18 cellular contexts compared by ENCODE assay signal in the genomic region with DNA sequence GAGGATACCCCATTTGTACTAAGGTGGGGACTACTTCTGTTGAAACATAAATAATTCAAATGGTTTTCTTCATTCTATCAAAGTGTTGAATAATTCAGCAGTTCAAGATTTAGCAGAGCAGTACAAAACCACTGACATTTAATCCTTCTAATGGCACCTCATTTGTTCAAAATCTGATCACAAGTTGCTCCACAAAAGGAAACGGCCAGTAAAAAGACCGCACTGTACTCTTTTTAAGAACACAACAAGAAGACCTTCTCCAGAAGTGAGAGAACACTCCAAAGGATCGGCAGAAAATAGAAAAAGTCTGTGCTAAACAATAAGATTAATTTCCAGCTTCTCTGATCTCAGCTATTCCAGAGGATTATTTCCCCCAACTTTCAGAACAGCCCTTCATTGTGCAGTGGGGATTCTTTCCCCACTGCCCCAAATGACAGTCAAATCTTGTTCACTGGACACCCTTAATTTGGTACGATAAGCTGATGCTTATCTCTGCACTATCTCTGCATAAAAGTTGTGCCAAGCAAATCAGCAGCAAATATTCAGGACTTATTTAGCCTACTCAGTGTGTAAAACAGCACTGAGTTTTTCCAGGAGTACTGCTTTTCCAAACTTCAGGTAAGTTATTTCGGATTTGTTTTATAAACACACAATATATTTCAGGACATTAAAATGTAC. TPM values are rescaled to one million over a fixed set of nuclear protein-coding genes. Genes with fewer than 3 reads are reported as not detected.
DNase-seq lines count a peak whose midpoint lies in the region; ATAC-seq, FAIRE-seq and TF ChIP-seq lines count a peak whose summit lies in the region.
"Had no signal": no experiment of that assay in that cellular context is flagged by ENCODE, and none has a peak within 500 bp of the region (broad histone marks: within the 10 kb centered on the region; RNA-seq: fewer than 3 reads in every experiment).

No MANE protein-coding gene starts in this region.

- H3K27me3 ChIP-seq in BLaER1 treated with 17β-estradiol and CSF1 and Interleukin-3, amounts not matched to agents 10 nM and 100 nM, result no peaks in the 10 kb centered on the region
- no peaks in the 10 kb centered on the region for H3K27me3 ChIP-seq in CD8-positive, alpha-beta memory T cell (ENCODE audit: insufficient read depth, low read length, poor library complexity, severe bottlenecking)
- H3K27me3 ChIP-seq: left lung, SJCRH30 had no signal

- no peak overlapping the region; a peak in 1 of 22 replicates for H3K27ac ChIP-seq in BLaER1 treated with 17β-estradiol and CSF1 and Interleukin-3, amounts not matched to agents 10 nM and 100 nM
- H3K27ac ChIP-seq in CD8-positive, alpha-beta memory T cell (ENCODE audit: low read depth, low read length), result no peak overlapping the region
- H3K27ac ChIP-seq: GM23248, left lung, SJCRH30 had no signal

- H3K9ac ChIP-seq in BLaER1 treated with 17β-estradiol and CSF1 and Interleukin-3, amounts not matched to agents 10 nM and 100 nM, result peak overlapping the region in 2 of 11 experiments; percentile 6 to 38; a peak in 1 of 22 replicates
- H3K9ac ChIP-seq: GM23248 had no signal

- no peaks in the 10 kb centered on the region for H3K9me3 ChIP-seq in BLaER1 treated with 17β-estradiol and CSF1 and Interleukin-3, amounts not matched to agents 10 nM and 100 nM (replicated peaks in 1 of 11)
- H3K9me3 ChIP-seq in CD8-positive, alpha-beta memory T cell (ENCODE audit: low read length), result no peaks in the 10 kb centered on the region
- H3K9me3 ChIP-seq: left lung, SJCRH30 had no signal

- peak overlapping the region in 7 of 11 experiments; percentile 10 to 98 (median 44); a peak in 10 of 22 replicates for H3K4me2 ChIP-seq in BLaER1 treated with 17β-estradiol and CSF1 and Interleukin-3, amounts not matched to agents 10 nM and 100 nM

- H3K36me3 ChIP-seq in BLaER1 treated with 17β-estradiol and CSF1 and Interleukin-3, amounts not matched to agents 10 nM and 100 nM, result peaks cover 3 to 57% (median 34%) of the 10 kb centered on the region in 11 experiments; a peak in 20 of 22 replicates
- H3K36me3 ChIP-seq in CD8-positive, alpha-beta memory T cell (ENCODE audit: insufficient read depth, low read length), result no peaks in the 10 kb centered on the region

- peaks cover 43 to 68% (median 58%) of the 10 kb centered on the region in 10 experiments for H3K4me1 ChIP-seq in BLaER1 treated with 17β-estradiol and CSF1 and Interleukin-3, amounts not matched to agents 10 nM and 100 nM
- peaks cover 60% of the 10 kb centered on the region for H3K4me1 ChIP-seq in CD8-positive, alpha-beta memory T cell (ENCODE audit: insufficient read depth, low read length)
- H3K4me1 ChIP-seq: SJCRH30 had no signal

- peaks cover 0 to 11% (median 4%) of the 10 kb centered on the region in 11 experiments; a peak in 4 of 22 replicates for H4K20me1 ChIP-seq in BLaER1 treated with 17β-estradiol and CSF1 and Interleukin-3, amounts not matched to agents 10 nM and 100 nM

- H3K27ac Mint-ChIP-seq in CD8-positive, alpha-beta memory T cell, result peak overlapping the region; percentile 35 to 88 (median 72)
- H3K27ac Mint-ChIP-seq in activated CD8-positive, alpha-beta T cell treated with anti-CD3 and anti-CD28 coated beads, Interleukin-2, amount 10 ng/mL, durations not matched to agents 7 days and 5 days, result peak overlapping the region; percentile 55
- peak overlapping the region; percentile 59 for H3K27ac Mint-ChIP-seq in mesothelial cell of epicardium

- H3K36me3 Mint-ChIP-seq in CD8-positive, alpha-beta memory T cell, result peaks cover 0 to 24% (median 3%) of the 10 kb centered on the region in 3 donors
- H3K36me3 Mint-ChIP-seq in activated CD8-positive, alpha-beta T cell treated with anti-CD3 and anti-CD28 coated beads, Interleukin-2, amount 10 ng/mL, durations not matched to agents 7 days and 5 days (ENCODE audit: low read depth), result peaks cover 51% of the 10 kb centered on the region
- H3K36me3 Mint-ChIP-seq in mesothelial cell of epicardium, result peaks cover 1% of the 10 kb centered on the region

- ATAC-seq in activated CD8-positive, alpha-beta T cell treated with anti-CD3 and anti-CD28 coated beads, Interleukin-2, amount 10 ng/mL, durations not matched to agents 7 days and 5 days, result no peak
- ATAC-seq: left lung had no signal

- CTCF ChIA-PET in CD8-positive, alpha-beta memory T cell (lab: Charles Lee), result interaction anchor here (1.1 to 11.6 kb wide), 2 partner anchors 9 to 152 kb away, joined by 4 to 113 read pairs; partner anchors contain the start of genes MPHOSPH9 and MTRFR
- CTCF ChIA-PET in activated CD8-positive, alpha-beta T cell treated with anti-CD3 and anti-CD28 coated beads, Interleukin-2, amount 10 ng/mL, durations not matched to agents 7 days and 5 days (lab: Charles Lee), result interaction anchor here (1.9 to 6.0 kb wide), 2 partner anchors 11 to 354 kb away, joined by 4 to 80 read pairs; no protein-coding TSS in a partner anchor

- no peak overlapping the region for H3K4me3 ChIP-seq in BLaER1 treated with 17β-estradiol and CSF1 and Interleukin-3, amounts not matched to agents 10 nM and 100 nM
- H3K4me3 ChIP-seq in CD8-positive, alpha-beta memory T cell (ENCODE audit: low read length), result no peak overlapping the region
- no peak overlapping the region for H3K4me3 ChIP-seq in foreskin fibroblast (ENCODE audit: low read depth in 1 of 2, low read length in 2 of 2)
- H3K4me3 ChIP-seq: GM23248, left lung, SJCRH30 had no signal

- H3K4me3 Mint-ChIP-seq in CD8-positive, alpha-beta memory T cell, result peak overlapping the region; percentile 8 to 61 (median 40)
- peak overlapping the region; percentile 36 for H3K4me3 Mint-ChIP-seq in activated CD8-positive, alpha-beta T cell treated with anti-CD3 and anti-CD28 coated beads, Interleukin-2, amount 10 ng/mL, durations not matched to agents 7 days and 5 days
- no peak overlapping the region for H3K4me3 Mint-ChIP-seq in mesothelial cell of epicardium

- no peaks in the 10 kb centered on the region for H3K9me3 Mint-ChIP-seq in CD8-positive, alpha-beta memory T cell
- no peaks in the 10 kb centered on the region for H3K9me3 Mint-ChIP-seq in activated CD8-positive, alpha-beta T cell treated with anti-CD3 and anti-CD28 coated beads, Interleukin-2, amount 10 ng/mL, durations not matched to agents 7 days and 5 days (ENCODE audit: insufficient read depth)
- H3K9me3 Mint-ChIP-seq in mesothelial cell of epicardium, result no peaks in the 10 kb centered on the region

- no peaks in the 10 kb centered on the region for H3K27me3 Mint-ChIP-seq in CD8-positive, alpha-beta memory T cell
- no peaks in the 10 kb centered on the region for H3K27me3 Mint-ChIP-seq in activated CD8-positive, alpha-beta T cell treated with anti-CD3 and anti-CD28 coated beads, Interleukin-2, amount 10 ng/mL, durations not matched to agents 7 days and 5 days (ENCODE audit: low read depth)
- H3K27me3 Mint-ChIP-seq in mesothelial cell of epicardium (ENCODE audit: low read depth), result no peaks in the 10 kb centered on the region

- no peak for FAIRE-seq in urothelium cell line (lab: Jason Lieb, UNC)
- FAIRE-seq: astrocyte, colon, GM12891 had no signal

- DNase-seq in CD8-positive, alpha-beta memory T cell, result no peak
- DNase-seq in activated CD8-positive, alpha-beta T cell treated with anti-CD3 and anti-CD28 coated beads, Interleukin-2, amount 10 ng/mL, durations not matched to agents 7 days and 5 days, result no peak
- DNase-seq in mesothelial cell of epicardium (ENCODE audit: low spot score in 2 of 2, unreplicated experiment in 2 of 2), result no peak
- DNase-seq in foreskin fibroblast, result no peak
- DNase-seq in urothelium cell line (ENCODE audit: low spot score), result no peak
- DNase-seq in inferior parietal cortex (ENCODE audit: extremely low spot score), result no peak
- DNase-seq: GDM1; GM23248; left lung; NCI-H2107; NCI-H526; SJCRH30; stimulated activated CD4-positive, alpha-beta T cell treated with anti-CD3 and anti-CD28 coated beads, Interleukin-2, amount 100 ng/mL, for 24 hours; substantia nigra had no signal

- peaks cover 56 to 77% (median 71%) of the 10 kb centered on the region in 3 donors for H3K4me1 Mint-ChIP-seq in CD8-positive, alpha-beta memory T cell
- peaks cover 69% of the 10 kb centered on the region for H3K4me1 Mint-ChIP-seq in activated CD8-positive, alpha-beta T cell treated with anti-CD3 and anti-CD28 coated beads, Interleukin-2, amount 10 ng/mL, durations not matched to agents 7 days and 5 days (ENCODE audit: low read depth)
- H3K4me1 Mint-ChIP-seq in mesothelial cell of epicardium, result peaks cover 11% of the 10 kb centered on the region

- POLR2A ChIA-PET in CD8-positive, alpha-beta memory T cell (lab: Charles Lee), result no interaction called here
- POLR2A ChIA-PET in activated CD8-positive, alpha-beta T cell treated with anti-CD3 and anti-CD28 coated beads, Interleukin-2, amount 10 ng/mL, durations not matched to agents 7 days and 5 days (lab: Charles Lee), result no interaction called here

- no peak for TF ChIP-seq CTCF in mesothelial cell of epicardium (IDR thresholded peaks at IDR 0.05; ENCODE audit: unreplicated experiment)
- TF ChIP-seq CTCF in foreskin fibroblast (IDR thresholded peaks at IDR 0.05; ENCODE audit: low read depth, low read length), result no peak

RNA-seq across cellular contexts. Expression of gene MPHOSPH9, which starts 5.2 kb away (rescaled TPM):
- total RNA-seq in CD8-positive, alpha-beta memory T cell, result 10 to 100 TPM; 67.3 to 74.8 TPM
- 31.0 TPM for polyA plus RNA-seq in CD8-positive, alpha-beta memory T cell
- total RNA-seq in activated CD8-positive, alpha-beta T cell treated with anti-CD3 and anti-CD28 coated beads, Interleukin-2, amount 10 ng/mL, durations not matched to agents 7 days and 5 days, result 100 to 1,000 TPM; 148 to 149 TPM
- total RNA-seq in mesothelial cell of epicardium, result 35.7 to 40.9 TPM (median 36.5 TPM) in 3 replicates

RNA-seq across cellular contexts. Expression of gene MTRFR, which starts 5.5 kb away (rescaled TPM):
- 10 to 100 TPM; 26.6 TPM for total RNA-seq in CD8-positive, alpha-beta memory T cell
- 51.4 TPM for polyA plus RNA-seq in CD8-positive, alpha-beta memory T cell
- 10 to 100 TPM; 28.2 to 30.0 TPM for total RNA-seq in activated CD8-positive, alpha-beta T cell treated with anti-CD3 and anti-CD28 coated beads, Interleukin-2, amount 10 ng/mL, durations not matched to agents 7 days and 5 days
- total RNA-seq in mesothelial cell of epicardium, result 15.3 to 16.6 TPM (median 15.7 TPM) in 3 replicates

RNA-seq across cellular contexts. Expression of gene CDK2AP1, which starts 43.9 kb away (rescaled TPM):
- total RNA-seq in CD8-positive, alpha-beta memory T cell, result 10 to 100 TPM; 56.3 to 57.7 TPM
- 9.1 TPM for polyA plus RNA-seq in CD8-positive, alpha-beta memory T cell
- total RNA-seq in activated CD8-positive, alpha-beta T cell treated with anti-CD3 and anti-CD28 coated beads, Interleukin-2, amount 10 ng/mL, durations not matched to agents 7 days and 5 days, result 10 to 100 TPM; 58.3 to 58.4 TPM
- 108 to 117 TPM (median 113 TPM) in 3 replicates for total RNA-seq in mesothelial cell of epicardium
